In genomic region chr2:191917430-191917881, GRCh38 we compare ENCODE assay signal across 28 cellular contexts.
A peak's percentile ranks its signal among the peaks of the same experiment; 100 is the strongest.
DNase-seq lines count a peak whose midpoint lies in the region; ATAC-seq and TF ChIP-seq lines count a peak whose summit lies in the region.
"Had no signal": no experiment of that assay in that cellular context is flagged by ENCODE, and none has a peak within 500 bp of the region (broad histone marks: within the 10 kb centered on the region; RNA-seq: fewer than 3 reads in every experiment).

No MANE protein-coding gene starts in this region.

- H3K27me3 ChIP-seq in left ventricle myocardium inferior (ENCODE audit: low read depth) = no peaks in the 10 kb centered on the region
- no peaks in the 10 kb centered on the region for H3K27me3 ChIP-seq in heart left ventricle
- H3K27me3 ChIP-seq: colonic mucosa, right lobe of liver, suprapubic skin had no signal

- TF ChIP-seq CTCF in left ventricle myocardium inferior (IDR thresholded peaks at IDR 0.05; ENCODE audit: borderline replicate concordance) = no peak
- no peak for TF ChIP-seq CTCF in heart left ventricle (IDR thresholded peaks at IDR 0.05)
- no peak for TF ChIP-seq CTCF in fibroblast of the aortic adventitia (IDR thresholded peaks at IDR 0.05; ENCODE audit: insufficient read depth, low read length)
- no peak for TF ChIP-seq CTCF in mesothelial cell of epicardium (IDR thresholded peaks at IDR 0.05; ENCODE audit: unreplicated experiment)

- intact Hi-C loops in left ventricle myocardium inferior (cut with micrococcal nuclease) (no loop called here), heart left ventricle (cut with DNase I) (no loop called here)

- H3K36me3 Mint-ChIP-seq in mesothelial cell of epicardium = no peaks in the 10 kb centered on the region
- H3K36me3 Mint-ChIP-seq: CD8-positive, alpha-beta T cell; stimulated activated memory B cell treated with anti-CD40 and anti-IgM and Interleukin-4, amounts not matched to agents 10 μg/mL and 1 μg/mL and 100 μg/mL, for 72 hours had no signal

- H3K9me3 Mint-ChIP-seq in mesothelial cell of epicardium = no peaks in the 10 kb centered on the region
- H3K9me3 Mint-ChIP-seq: activated T-cell treated with anti-CD3 and anti-CD28 coated beads, Interleukin-2, amount 50 U/mL, for 24 hours; CD8-positive, alpha-beta T cell; stimulated activated memory B cell treated with anti-CD40 and anti-IgM and Interleukin-4, amounts not matched to agents 10 μg/mL and 1 μg/mL and 100 μg/mL, for 72 hours had no signal

- no peak for TF ChIP-seq POLR2A in heart left ventricle (IDR thresholded peaks at IDR 0.05)

- 95 to 100% (median 97%) methylated on average over 2 of the region's 2 CpGs for WGBS in heart left ventricle, 4 donors

- H3K4me1 ChIP-seq in left ventricle myocardium inferior = peaks cover 6% of the 10 kb centered on the region
- peaks cover 0 to 8% (median 0%) of the 10 kb centered on the region in 12 donors for H3K4me1 ChIP-seq in heart left ventricle
- H3K4me1 ChIP-seq: colonic mucosa, right lobe of liver, suprapubic skin had no signal

- H3K27ac ChIP-seq in left ventricle myocardium inferior (replicated peaks) = peak overlapping the region; percentile 7
- H3K27ac ChIP-seq in heart left ventricle = peak overlapping the region in 1 of 12 donors; percentile 41
- H3K27ac ChIP-seq: colonic mucosa, right lobe of liver, suprapubic skin, VCaP had no signal

- ATAC-seq in heart left ventricle = no peak
- no peak for ATAC-seq in activated CD4-positive, CD25-positive, alpha-beta regulatory T cell treated with anti-CD3 and anti-CD28 coated beads, Interleukin-2, amount 50 U/mL, for 24 hours
- no peak for ATAC-seq in GM21381 (IDR thresholded peaks at IDR 0.05; ENCODE audit: unreplicated experiment)
- ATAC-seq: CD8-positive, alpha-beta T cell; K562; Panc1; stimulated activated memory B cell treated with anti-CD40 and anti-IgM and Interleukin-4, amounts not matched to agents 10 μg/mL and 1 μg/mL and 100 μg/mL, for 72 hours had no signal

- H3K4me3 Mint-ChIP-seq in mesothelial cell of epicardium = no peak overlapping the region
- H3K4me3 Mint-ChIP-seq: activated T-cell treated with anti-CD3 and anti-CD28 coated beads, Interleukin-2, amount 50 U/mL, for 24 hours; CD8-positive, alpha-beta T cell; stimulated activated memory B cell treated with anti-CD40 and anti-IgM and Interleukin-4, amounts not matched to agents 10 μg/mL and 1 μg/mL and 100 μg/mL, for 72 hours had no signal

- H3K4me3 ChIP-seq in left ventricle myocardium inferior (no peak overlapping the region), heart left ventricle (no peak overlapping the region), fibroblast of the aortic adventitia (ENCODE audit: low read depth, low read length) (no peak overlapping the region)
- H3K4me3 ChIP-seq: colonic mucosa, K562, right lobe of liver, suprapubic skin had no signal

- H3K27ac Mint-ChIP-seq in mesothelial cell of epicardium = peak overlapping the region; percentile 35
- H3K27ac Mint-ChIP-seq: activated T-cell treated with anti-CD3 and anti-CD28 coated beads, Interleukin-2, amount 50 U/mL, for 24 hours; CD8-positive, alpha-beta T cell; stimulated activated memory B cell treated with anti-CD40 and anti-IgM and Interleukin-4, amounts not matched to agents 10 μg/mL and 1 μg/mL and 100 μg/mL, for 72 hours had no signal

- DNase-seq in left ventricle myocardium inferior (no peak), heart left ventricle (no peak), fibroblast of the aortic adventitia (ENCODE audit: low read depth) (peak; percentile 78), mesothelial cell of epicardium (ENCODE audit: low spot score in 2 of 2, unreplicated experiment in 2 of 2) (no peak), NCI-H774 (lab: John Stamatoyannopoulos, UW) (no peak), NCI-H510A treated with DMSO at 0.1 percent for 48 hours (lab: John Stamatoyannopoulos, UW) (no peak)
- DNase-seq: activated CD4-positive, alpha-beta T cell treated with anti-CD3 and anti-CD28 coated beads for 48 hours; activated gamma-delta T cell treated with Interleukin-2 at 50 U/mL for 16 hours; activated T-cell treated with anti-CD3 and anti-CD28 coated beads, Interleukin-2, amount 50 U/mL, for 24 hours; CD8-positive, alpha-beta T cell; colonic mucosa; effector memory CD4-positive, alpha-beta T cell; GOT3; mammary epithelial cell; NCI-H187; NCI-H526 treated with DMSO at 0.1 percent for 48 hours; right lobe of liver; SHP77 treated with DMSO at 0.1 percent for 48 hours; stimulated activated CD4-positive, alpha-beta T cell treated with anti-CD3 and anti-CD28 coated beads, Interleukin-4, amount 100 ng/mL, for 4 hours; SW 1271; T-helper 9 cell had no signal

- no peaks in the 10 kb centered on the region for H3K9me3 ChIP-seq in left ventricle myocardium inferior (replicated peaks)
- no peaks in the 10 kb centered on the region for H3K9me3 ChIP-seq in heart left ventricle
- H3K9me3 ChIP-seq: colonic mucosa, right lobe of liver, suprapubic skin had no signal

- H3K36me3 ChIP-seq in left ventricle myocardium inferior = no peaks in the 10 kb centered on the region
- no peaks in the 10 kb centered on the region for H3K36me3 ChIP-seq in heart left ventricle
- H3K36me3 ChIP-seq: colonic mucosa, right lobe of liver, suprapubic skin had no signal

- no peaks in the 10 kb centered on the region for H3K27me3 Mint-ChIP-seq in mesothelial cell of epicardium (ENCODE audit: low read depth)
- H3K27me3 Mint-ChIP-seq: stimulated activated memory B cell treated with anti-CD40 and anti-IgM and Interleukin-4, amounts not matched to agents 10 μg/mL and 1 μg/mL and 100 μg/mL, for 72 hours had no signal

- H3K4me1 Mint-ChIP-seq in mesothelial cell of epicardium = peaks cover 38% of the 10 kb centered on the region
- H3K4me1 Mint-ChIP-seq: stimulated activated memory B cell treated with anti-CD40 and anti-IgM and Interleukin-4, amounts not matched to agents 10 μg/mL and 1 μg/mL and 100 μg/mL, for 72 hours had no signal
